Comparison of ENCODE assay signal across 9 cellular contexts in the genomic region with DNA sequence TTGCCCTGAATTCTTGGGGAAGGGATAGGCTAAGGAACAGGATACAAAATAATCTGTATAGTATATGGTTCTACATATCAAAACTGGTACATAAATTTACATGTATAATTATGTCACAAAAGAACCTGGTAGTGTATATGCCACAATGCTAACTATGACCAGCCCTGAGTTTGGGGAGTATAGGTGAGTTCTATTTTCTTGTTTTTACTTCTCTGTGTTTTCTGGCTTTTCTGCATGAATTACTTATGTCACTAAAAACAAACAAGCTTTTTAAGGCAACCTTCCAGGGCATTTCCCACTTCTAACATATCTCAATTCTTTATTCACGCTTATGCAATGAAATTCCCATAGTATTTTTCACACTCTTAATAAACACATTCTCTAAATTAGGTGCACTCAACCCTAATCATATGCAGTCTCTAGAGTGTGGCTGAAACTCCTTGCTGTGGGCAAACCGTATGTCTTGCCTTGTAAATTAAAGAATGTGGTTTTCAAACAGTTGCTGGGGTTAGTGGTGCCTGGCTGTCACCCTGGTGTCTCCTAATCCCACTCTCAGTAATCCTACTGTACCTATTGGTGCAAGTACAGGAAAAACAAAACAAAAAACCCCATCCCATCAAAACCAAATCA.
DNase-seq lines count a peak whose midpoint lies in the region; ATAC-seq lines count a peak whose summit lies in the region.
"Had no signal": no experiment of that assay in that cellular context is flagged by ENCODE, and none has a peak within 500 bp of the region (broad histone marks: within the 10 kb centered on the region; RNA-seq: fewer than 3 reads in every experiment).

No MANE protein-coding gene starts in this region.

- H3K9me3 Mint-ChIP-seq in activated T-cell treated with anti-CD3 and anti-CD28 coated beads, Interleukin-2, amount 50 U/mL, for 24 hours: no peaks in the 10 kb centered on the region
- H3K9me3 Mint-ChIP-seq in stimulated activated naive B cell treated with anti-CD40 and anti-IgM and Interleukin-4, amounts not matched to agents 10 μg/mL and 1 μg/mL and 100 μg/mL, for 72 hours: no peaks in the 10 kb centered on the region

- H3K4me3 Mint-ChIP-seq in activated T-cell treated with anti-CD3 and anti-CD28 coated beads, Interleukin-2, amount 50 U/mL, for 24 hours: no peak overlapping the region
- peak overlapping the region in 1 of 2 donors; percentile 81 for H3K4me3 Mint-ChIP-seq in stimulated activated naive B cell treated with anti-CD40 and anti-IgM and Interleukin-4, amounts not matched to agents 10 μg/mL and 1 μg/mL and 100 μg/mL, for 72 hours

- H3K27me3 Mint-ChIP-seq in activated T-cell treated with anti-CD3 and anti-CD28 coated beads, Interleukin-2, amount 50 U/mL, for 24 hours: peaks cover 19% of the 10 kb centered on the region
- H3K27me3 Mint-ChIP-seq in stimulated activated naive B cell treated with anti-CD40 and anti-IgM and Interleukin-4, amounts not matched to agents 10 μg/mL and 1 μg/mL and 100 μg/mL, for 72 hours: no peaks in the 10 kb centered on the region

- peak overlapping the region; percentile 11 for H3K27ac Mint-ChIP-seq in activated T-cell treated with anti-CD3 and anti-CD28 coated beads, Interleukin-2, amount 50 U/mL, for 24 hours
- H3K27ac Mint-ChIP-seq in stimulated activated naive B cell treated with anti-CD40 and anti-IgM and Interleukin-4, amounts not matched to agents 10 μg/mL and 1 μg/mL and 100 μg/mL, for 72 hours: no peak overlapping the region

- no peak for DNase-seq in activated T-cell treated with anti-CD3 and anti-CD28 coated beads, Interleukin-2, amount 50 U/mL, for 24 hours
- no peak for DNase-seq in activated T-cell treated with anti-CD3 and anti-CD28 coated beads, Interleukin-2, amount 50 U/mL, for 48 hours
- DNase-seq in stimulated activated naive B cell treated with anti-CD40 and anti-IgM and Interleukin-4, amounts not matched to agents 10 μg/mL and 1 μg/mL and 100 μg/mL, for 72 hours: no peak
- no peak for DNase-seq in NCI-H524 (lab: John Stamatoyannopoulos, UW)
- DNase-seq in NCI-H2171 treated with DMSO at 0.1 percent for 48 hours (lab: John Stamatoyannopoulos, UW): no peak
- DNase-seq in anterior cingulate cortex (lab: John Stamatoyannopoulos, UW): no peak
- DNase-seq: activated CD4-positive, CD25-positive, alpha-beta regulatory T cell treated with anti-CD3 and anti-CD28 coated beads, Interleukin-2, amount 50 U/mL, for 72 hours had no signal

- peaks cover 50% of the 10 kb centered on the region for H3K4me1 Mint-ChIP-seq in activated T-cell treated with anti-CD3 and anti-CD28 coated beads, Interleukin-2, amount 50 U/mL, for 24 hours (ENCODE audit: low read depth)
- H3K4me1 Mint-ChIP-seq in stimulated activated naive B cell treated with anti-CD40 and anti-IgM and Interleukin-4, amounts not matched to agents 10 μg/mL and 1 μg/mL and 100 μg/mL, for 72 hours: peaks cover 65 to 86% of the 10 kb centered on the region in 2 donors

- peak; percentile 89 for ATAC-seq in HG02571 (IDR thresholded peaks at IDR 0.05; ENCODE audit: unreplicated experiment)
- peak; percentile 92 for ATAC-seq in HG03460 (IDR thresholded peaks at IDR 0.05; ENCODE audit: unreplicated experiment)
- ATAC-seq in stimulated activated naive B cell treated with anti-CD40 and anti-IgM and Interleukin-4, amounts not matched to agents 10 μg/mL and 1 μg/mL and 100 μg/mL, for 72 hours (replicated peaks): peak; percentile 61 to 65

- H3K36me3 Mint-ChIP-seq in activated T-cell treated with anti-CD3 and anti-CD28 coated beads, Interleukin-2, amount 50 U/mL, for 24 hours (ENCODE audit: low read depth): no peaks in the 10 kb centered on the region
- H3K36me3 Mint-ChIP-seq in stimulated activated naive B cell treated with anti-CD40 and anti-IgM and Interleukin-4, amounts not matched to agents 10 μg/mL and 1 μg/mL and 100 μg/mL, for 72 hours: peaks cover 0 to 2% of the 10 kb centered on the region in 2 donors
